1 cellular context compared by ENCODE assay signal in the genomic region with DNA sequence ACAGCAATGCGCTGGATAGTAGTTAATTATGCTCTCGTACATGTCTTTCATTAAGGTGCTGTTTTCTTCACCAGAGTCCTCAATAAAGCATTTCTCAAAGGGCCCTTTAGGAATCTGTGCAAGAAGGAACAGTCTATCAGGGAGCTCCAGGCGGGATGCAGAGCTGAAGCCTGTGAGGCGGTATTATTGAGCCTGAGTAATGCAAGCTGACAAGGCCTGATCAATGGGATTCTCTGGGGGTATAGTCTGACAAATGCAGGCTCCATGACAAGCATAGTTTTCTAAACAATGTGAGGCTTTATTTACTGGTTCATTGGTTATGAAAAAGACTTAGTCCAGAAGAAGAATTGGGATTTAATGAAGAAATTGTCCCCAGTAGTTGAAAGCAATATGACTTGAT.
TF ChIP-seq lines count a peak whose summit lies in the region.

No MANE protein-coding gene starts in this region.

TF ChIP-seq in IMR-90, 13 proteins besides CTCF, POLR2A, EP300 and RAD21:
- TF ChIP-seq FOS (IDR thresholded peaks at IDR 0.05; ENCODE audit: low read depth, low read length): no peak
- no peak for TF ChIP-seq USF2 (IDR thresholded peaks at IDR 0.05; ENCODE audit: low read depth, low read length)
- no peak for TF ChIP-seq CEBPB (IDR thresholded peaks at IDR 0.05; ENCODE audit: low read depth, low read length)
- no peak for TF ChIP-seq BHLHE40 (IDR thresholded peaks at IDR 0.05; ENCODE audit: low read depth, low read length)
- no peak for TF ChIP-seq RFX5 (IDR thresholded peaks at IDR 0.05; ENCODE audit: low read depth, low read length)
- no peak for TF ChIP-seq SMC3 (IDR thresholded peaks at IDR 0.05; ENCODE audit: low read depth, low read length)
- no peak for TF ChIP-seq MAZ (IDR thresholded peaks at IDR 0.05; ENCODE audit: borderline replicate concordance, low read depth, low read length)
- TF ChIP-seq CHD1 (IDR thresholded peaks at IDR 0.05; ENCODE audit: low read depth, low read length): no peak
- no peak for TF ChIP-seq RCOR1 (IDR thresholded peaks at IDR 0.05; ENCODE audit: insufficient replicate concordance, low read length)
- no peak for TF ChIP-seq MAFK (IDR thresholded peaks at IDR 0.05; ENCODE audit: low read depth, low read length)
- no peak for TF ChIP-seq MXI1 (IDR thresholded peaks at IDR 0.05; ENCODE audit: borderline replicate concordance, low read depth, low read length)
- TF ChIP-seq NFE2L2 (IDR thresholded peaks at IDR 0.05; ENCODE audit: low read depth, low read length): no peak
